ENCODE assay signal across 9 cellular contexts in the genomic region with DNA sequence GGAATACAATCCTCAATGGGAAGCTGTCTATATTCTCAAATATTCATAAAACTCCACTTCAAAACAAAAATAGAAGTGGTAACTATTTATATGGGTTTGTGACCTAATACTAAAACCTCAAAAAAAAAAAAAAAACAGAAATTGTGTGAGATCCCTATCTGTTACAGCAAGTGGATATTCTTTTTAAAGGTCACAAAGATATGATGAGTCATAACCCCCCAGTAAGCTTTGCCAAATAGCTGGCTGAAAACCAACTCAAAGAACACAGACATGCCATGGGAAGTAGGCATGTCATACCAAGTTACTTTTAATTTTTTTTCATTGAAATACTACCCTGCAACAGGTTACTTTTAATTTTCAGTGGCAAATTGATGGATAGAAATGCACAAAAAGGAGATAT.
DNase-seq lines count a peak whose midpoint lies in the region; ATAC-seq and TF ChIP-seq lines count a peak whose summit lies in the region.
"Had no signal": no experiment of that assay in that cellular context is flagged by ENCODE, and none has a peak within 500 bp of the region (broad histone marks: within the 10 kb centered on the region; RNA-seq: fewer than 3 reads in every experiment).

No MANE protein-coding gene starts in this region.

- H3K79me2 ChIP-seq in OCI-LY1 (ENCODE audit: insufficient read depth, low read length), result peaks cover 19% of the 10 kb centered on the region

- H3K4me3 Mint-ChIP-seq in stimulated activated effector memory CD8-positive, alpha-beta T cell treated with anti-CD3 and anti-CD28 coated beads, Interleukin-12 subunit alpha, Interleukin-12 subunit beta, amount 100 ng/mL, for 72 hours, result peak overlapping the region; percentile 31
- H3K4me3 Mint-ChIP-seq in chondrocyte (ENCODE audit: unreplicated experiment), result no peak overlapping the region
- H3K4me3 Mint-ChIP-seq: activated naive CD4-positive, alpha-beta T cell treated with anti-CD3 and anti-CD28 coated beads for 36 hours had no signal

- peaks cover 65% of the 10 kb centered on the region for H3K36me3 Mint-ChIP-seq in stimulated activated effector memory CD8-positive, alpha-beta T cell treated with anti-CD3 and anti-CD28 coated beads, Interleukin-12 subunit alpha, Interleukin-12 subunit beta, amount 100 ng/mL, for 72 hours
- H3K36me3 Mint-ChIP-seq in chondrocyte (ENCODE audit: low read depth), result no peaks in the 10 kb centered on the region

- H3K4me3 ChIP-seq in OCI-LY1 (ENCODE audit: low read depth, low read length, poor library complexity, severe bottlenecking) (no peak overlapping the region), choroid plexus epithelial cell (ENCODE audit: low read depth, low read length) (no peak overlapping the region), gastroesophageal sphincter (no peak overlapping the region), H7 (ENCODE audit: insufficient read depth, low read depth, low read length) (no peak overlapping the region)

- H3K36me3 ChIP-seq in OCI-LY1 (ENCODE audit: insufficient read depth, low read length) (no peaks in the 10 kb centered on the region), gastroesophageal sphincter (no peaks in the 10 kb centered on the region), H7 (replicated peaks; ENCODE audit: control insufficient read depth, insufficient read depth, low read length) (no peaks in the 10 kb centered on the region)

- TF ChIP-seq CTCF in OCI-LY1 (IDR thresholded peaks at IDR 0.05; ENCODE audit: low read length) (no peak), choroid plexus epithelial cell (conservative IDR thresholded peaks at IDR 0.05; ENCODE audit: low read depth, low read length) (no peak), chondrocyte (IDR thresholded peaks at IDR 0.05) (no peak), gastroesophageal sphincter (IDR thresholded peaks at IDR 0.05) (no peak)

- no peaks in the 10 kb centered on the region for H3K27me3 Mint-ChIP-seq in chondrocyte (ENCODE audit: low read depth)

- no peak overlapping the region for H3K9ac ChIP-seq in OCI-LY1 (ENCODE audit: low read length)

- TF ChIP-seq EP300 in gastroesophageal sphincter (IDR thresholded peaks at IDR 0.05), result no peak

- no peak for TF ChIP-seq POLR2A in gastroesophageal sphincter (IDR thresholded peaks at IDR 0.05)

- ATAC-seq in stimulated activated effector memory CD8-positive, alpha-beta T cell treated with anti-CD3 and anti-CD28 coated beads, Interleukin-12 subunit alpha, Interleukin-12 subunit beta, amount 100 ng/mL, for 72 hours, result peak; percentile 90
- no peak for ATAC-seq in gastroesophageal sphincter

- 0 out of 2 replicates have a peak, but pooled peaks cover 4% of the 10 kb centered on the region for H3F3A ChIP-seq in OCI-LY1 (ENCODE audit: insufficient read depth, low read length)

- no peaks in the 10 kb centered on the region for H3K9me3 Mint-ChIP-seq in stimulated activated effector memory CD8-positive, alpha-beta T cell treated with anti-CD3 and anti-CD28 coated beads, Interleukin-12 subunit alpha, Interleukin-12 subunit beta, amount 100 ng/mL, for 72 hours
- H3K9me3 Mint-ChIP-seq in chondrocyte (ENCODE audit: low read depth), result no peaks in the 10 kb centered on the region
- H3K9me3 Mint-ChIP-seq: activated naive CD4-positive, alpha-beta T cell treated with anti-CD3 and anti-CD28 coated beads for 36 hours had no signal

- H3K9me2 ChIP-seq in OCI-LY1 (ENCODE audit: low read depth, low read length), result no peaks in the 10 kb centered on the region

- H3K27ac ChIP-seq in OCI-LY1 (ENCODE audit: low read depth, low read length, poor library complexity, severe bottlenecking), result peak overlapping the region; percentile 6
- no peak overlapping the region for H3K27ac ChIP-seq in gastroesophageal sphincter

- H2AFZ ChIP-seq in OCI-LY1 (ENCODE audit: low read length), result no peak overlapping the region

- no peaks in the 10 kb centered on the region for H4K20me1 ChIP-seq in OCI-LY1 (ENCODE audit: insufficient read depth, low read length)

- H3K4me1 Mint-ChIP-seq in stimulated activated effector memory CD8-positive, alpha-beta T cell treated with anti-CD3 and anti-CD28 coated beads, Interleukin-12 subunit alpha, Interleukin-12 subunit beta, amount 100 ng/mL, for 72 hours, result peaks cover 66% of the 10 kb centered on the region
- H3K4me1 Mint-ChIP-seq in chondrocyte (ENCODE audit: low read depth), result peaks cover 28% of the 10 kb centered on the region

- DNase-seq in activated CD4-positive, alpha-beta T cell treated with anti-CD3 and anti-CD28 coated beads for 4 hours, result peak; percentile 26 to 28
- no peak for DNase-seq in activated CD4-positive, alpha-beta T cell treated with anti-CD3 and anti-CD28 coated beads, Interleukin-2, amount 50 U/mL, for 1 hour
- DNase-seq in choroid plexus epithelial cell (ENCODE audit: low read depth) (peak; percentile 61), chondrocyte (ENCODE audit: low spot score) (no peak), H7 (no peak)
- no peak for DNase-seq in stimulated activated effector memory CD8-positive, alpha-beta T cell treated with anti-CD3 and anti-CD28 coated beads, Interleukin-12 subunit alpha, Interleukin-12 subunit beta, amount 100 ng/mL, for 72 hours (ENCODE audit: low spot score in 2 of 2)
- DNase-seq: activated naive CD4-positive, alpha-beta T cell treated with anti-CD3 and anti-CD28 coated beads for 36 hours had no signal

- H3K4me1 ChIP-seq in OCI-LY1 (ENCODE audit: insufficient read depth, low read length, severe bottlenecking), result peaks cover 67% of the 10 kb centered on the region
- H3K4me1 ChIP-seq in gastroesophageal sphincter, result peaks cover 0 to 35% (median 6%) of the 10 kb centered on the region in 3 donors

- no peaks in the 10 kb centered on the region for H3K27me3 ChIP-seq in OCI-LY1 (ENCODE audit: insufficient read depth, low read length)
- no peaks in the 10 kb centered on the region for H3K27me3 ChIP-seq in gastroesophageal sphincter
- H3K27me3 ChIP-seq in H7 (ENCODE audit: control insufficient read depth, insufficient read depth, low read length), result no peaks in the 10 kb centered on the region

- no peak overlapping the region for H3K4me2 ChIP-seq in OCI-LY1 (ENCODE audit: low read length)

- peak overlapping the region; percentile 90 for H3K27ac Mint-ChIP-seq in stimulated activated effector memory CD8-positive, alpha-beta T cell treated with anti-CD3 and anti-CD28 coated beads, Interleukin-12 subunit alpha, Interleukin-12 subunit beta, amount 100 ng/mL, for 72 hours
- no peak overlapping the region for H3K27ac Mint-ChIP-seq in chondrocyte (ENCODE audit: unreplicated experiment)

- no peaks in the 10 kb centered on the region for H3K9me3 ChIP-seq in OCI-LY1 (ENCODE audit: low read length)
- H3K9me3 ChIP-seq in gastroesophageal sphincter, result no peaks in the 10 kb centered on the region

Comparison
In these comparisons a context has a peak if more than half of its experiments do, and no peak if none do; other contexts are left out.
1. DNase-seq: peak in activated CD4-positive, alpha-beta T cell treated with anti-CD3 and anti-CD28 coated beads for 4 hours (2 of 2) and choroid plexus epithelial cell (single experiment); none in activated CD4-positive, alpha-beta T cell treated with anti-CD3 and anti-CD28 coated beads, Interleukin-2, amount 50 U/mL, for 1 hour (single experiment), stimulated activated effector memory CD8-positive, alpha-beta T cell treated with anti-CD3 and anti-CD28 coated beads, Interleukin-12 subunit alpha, Interleukin-12 subunit beta, amount 100 ng/mL, for 72 hours (0 of 2), chondrocyte (single experiment) and H7 (single experiment).